1 cellular context compared by ENCODE assay signal in genomic region chr13:50125556-50126377, GRCh38.
TF ChIP-seq lines count a peak whose summit lies in the region.

No MANE protein-coding gene starts in this region.

TF ChIP-seq in HepG2, 621 proteins besides CTCF, POLR2A, EP300 and RAD21 (continued from another document and continues in another):
- no peak for TF ChIP-seq HMGXB3 (CRISPR knock-in tag; IDR thresholded peaks at IDR 0.05; ENCODE audit: borderline replicate concordance)
- TF ChIP-seq ZBTB21 (CRISPR knock-in tag; IDR thresholded peaks at IDR 0.05), result 0 out of 2 replicates have a peak, but pooled peaks have one; percentile 10
- TF ChIP-seq CBX2 (IDR thresholded peaks at IDR 0.05; ENCODE audit: low read depth, low read length), result no peak
- TF ChIP-seq CBX2 (CRISPR knock-in tag; IDR thresholded peaks at IDR 0.05; ENCODE audit: low read depth), result no peak
- TF ChIP-seq ZNF12 (CRISPR knock-in tag; IDR thresholded peaks at IDR 0.05), result no peak
- no peak for TF ChIP-seq PITX1 (CRISPR knock-in tag; IDR thresholded peaks at IDR 0.05)
- TF ChIP-seq IRF2 (CRISPR knock-in tag; IDR thresholded peaks at IDR 0.05), result peak; percentile 23
- TF ChIP-seq AHR (CRISPR knock-in tag; IDR thresholded peaks at IDR 0.05), result no peak
- TF ChIP-seq ZNF777 (CRISPR knock-in tag; IDR thresholded peaks at IDR 0.05), result peak; percentile 89
- no peak for TF ChIP-seq NFIB (CRISPR knock-in tag; IDR thresholded peaks at IDR 0.05; ENCODE audit: borderline replicate concordance)
- TF ChIP-seq ZNF740 (CRISPR knock-in tag; IDR thresholded peaks at IDR 0.05), result no peak; the same call in 1 of the 2 replicates
- no peak for TF ChIP-seq ZNF75D (CRISPR knock-in tag; IDR thresholded peaks at IDR 0.05; ENCODE audit: borderline replicate concordance)
- TF ChIP-seq ZNF160 (CRISPR knock-in tag; IDR thresholded peaks at IDR 0.05), result no peak
- TF ChIP-seq KLF15 (CRISPR knock-in tag; IDR thresholded peaks at IDR 0.05; ENCODE audit: borderline replicate concordance), result peak; percentile 53; the same call in 1 of the 2 replicates
- TF ChIP-seq GATA4 (IDR thresholded peaks at IDR 0.05; ENCODE audit: borderline replicate concordance, low read depth), result no peak
- 0 out of 2 replicates have a peak, but pooled peaks have one; percentile 71 for TF ChIP-seq ZNF691 (CRISPR knock-in tag; IDR thresholded peaks at IDR 0.05; ENCODE audit: borderline replicate concordance, low read depth)
- TF ChIP-seq TERF1 (CRISPR knock-in tag; IDR thresholded peaks at IDR 0.05), result no peak; the same call in 1 of the 2 replicates
- TF ChIP-seq BRCA1 (CRISPR knock-in tag; IDR thresholded peaks at IDR 0.05), result peak; percentile 88; the same call in 1 of the 2 replicates
- TF ChIP-seq RFXAP (CRISPR knock-in tag; IDR thresholded peaks at IDR 0.05; ENCODE audit: borderline replicate concordance), result peak; percentile 83
- no peak for TF ChIP-seq ADNP (CRISPR knock-in tag; IDR thresholded peaks at IDR 0.05)
- TF ChIP-seq ZSCAN30 (CRISPR knock-in tag; IDR thresholded peaks at IDR 0.05), result no peak
- peak; percentile 23; the same call in 1 of the 2 replicates for TF ChIP-seq STAG1 (CRISPR knock-in tag; IDR thresholded peaks at IDR 0.05)
- peak; percentile 27; the same call in 1 of the 2 replicates for TF ChIP-seq ISL2 (CRISPR knock-in tag; IDR thresholded peaks at IDR 0.05)
- no peak for TF ChIP-seq NONO (IDR thresholded peaks at IDR 0.05)
- TF ChIP-seq NONO (CRISPR knock-in tag; conservative IDR thresholded peaks at IDR 0.05), result peak; percentile 50; the same call in 1 of the 2 replicates
- TF ChIP-seq ZNF83 (CRISPR knock-in tag; IDR thresholded peaks at IDR 0.05; ENCODE audit: borderline replicate concordance), result no peak
- 0 out of 2 replicates have a peak, but pooled peaks have one; percentile 82 for TF ChIP-seq ZNF333 (CRISPR knock-in tag; IDR thresholded peaks at IDR 0.05; ENCODE audit: borderline replicate concordance)
- TF ChIP-seq ZNF598 (CRISPR knock-in tag; IDR thresholded peaks at IDR 0.05; ENCODE audit: borderline replicate concordance), result no peak
- peak; percentile 69; the same call in 1 of the 2 replicates for TF ChIP-seq MTF2 (CRISPR knock-in tag; IDR thresholded peaks at IDR 0.05; ENCODE audit: borderline replicate concordance)
- TF ChIP-seq POGK (CRISPR knock-in tag; conservative IDR thresholded peaks at IDR 0.05), result peak; percentile 89
- no peak for TF ChIP-seq ZNF597 (CRISPR knock-in tag; IDR thresholded peaks at IDR 0.05)
- TF ChIP-seq BORCS8-MEF2B (CRISPR knock-in tag; IDR thresholded peaks at IDR 0.05), result peak; percentile 90
- TF ChIP-seq MED8 (CRISPR knock-in tag; IDR thresholded peaks at IDR 0.05; ENCODE audit: insufficient replicate concordance), result peak; percentile 78
- no peak for TF ChIP-seq DNMT1 (CRISPR knock-in tag; IDR thresholded peaks at IDR 0.05)
- TF ChIP-seq SP2 (CRISPR knock-in tag; IDR thresholded peaks at IDR 0.05), result no peak; the same call in 1 of the 2 replicates
- peak; percentile 92 for TF ChIP-seq PHF8 (CRISPR knock-in tag; IDR thresholded peaks at IDR 0.05)
- no peak for TF ChIP-seq PAXIP1 (CRISPR knock-in tag; conservative IDR thresholded peaks at IDR 0.05)
- no peak; the same call in 1 of the 2 replicates for TF ChIP-seq IRX3 (CRISPR knock-in tag; IDR thresholded peaks at IDR 0.05; ENCODE audit: borderline replicate concordance, low read depth)
- TF ChIP-seq SNAI1 (CRISPR knock-in tag; IDR thresholded peaks at IDR 0.05; ENCODE audit: borderline replicate concordance), result peak; percentile 72; the same call in 1 of the 2 replicates
- no peak for TF ChIP-seq NR2F1 (CRISPR knock-in tag; IDR thresholded peaks at IDR 0.05)
- TF ChIP-seq EED (CRISPR knock-in tag; IDR thresholded peaks at IDR 0.05), result peak; percentile 79; the same call in 1 of the 2 replicates
- TF ChIP-seq E2F1 (CRISPR knock-in tag; IDR thresholded peaks at IDR 0.05), result peak; percentile 68
- no peak; the same call in 1 of the 2 replicates for TF ChIP-seq ZNF264 (CRISPR knock-in tag; IDR thresholded peaks at IDR 0.05)
- TF ChIP-seq SMAD1 (CRISPR knock-in tag; IDR thresholded peaks at IDR 0.05; ENCODE audit: borderline replicate concordance, low read depth), result peak; percentile 37; the same call in 1 of the 2 replicates
- TF ChIP-seq ZZZ3 (CRISPR knock-in tag; IDR thresholded peaks at IDR 0.05; ENCODE audit: borderline replicate concordance), result peak; percentile 74
- TF ChIP-seq FOXP4 (CRISPR knock-in tag; IDR thresholded peaks at IDR 0.05), result no peak; the same call in 1 of the 2 replicates
- TF ChIP-seq SMARCE1 (IDR thresholded peaks at IDR 0.05; ENCODE audit: borderline replicate concordance), result no peak
- TF ChIP-seq CBX5 (CRISPR knock-in tag; IDR thresholded peaks at IDR 0.05; ENCODE audit: borderline replicate concordance), result 0 out of 2 replicates have a peak, but pooled peaks have one; percentile 26
- TF ChIP-seq IKZF1 (IDR thresholded peaks at IDR 0.05), result no peak
- TF ChIP-seq TBL1XR1 (IDR thresholded peaks at IDR 0.05; ENCODE audit: borderline replicate concordance, low read length, partially characterized antibody), result peak; percentile 10
- 0 out of 2 replicates have a peak, but pooled peaks have one; percentile 36 for TF ChIP-seq KLF12 (CRISPR knock-in tag; IDR thresholded peaks at IDR 0.05; ENCODE audit: borderline replicate concordance)
- peak; percentile 45; the same call in 1 of the 2 replicates for TF ChIP-seq HNF4A (CRISPR knock-in tag; IDR thresholded peaks at IDR 0.05)
- no peak for TF ChIP-seq ZBTB42 (CRISPR knock-in tag; IDR thresholded peaks at IDR 0.05)
- TF ChIP-seq ZNF652 (CRISPR knock-in tag; IDR thresholded peaks at IDR 0.05; ENCODE audit: borderline replicate concordance, low read depth), result no peak
- no peak; the same call in 1 of the 2 replicates for TF ChIP-seq NCOA2 (CRISPR knock-in tag; IDR thresholded peaks at IDR 0.05)
